9 cellular contexts compared by ENCODE assay signal in genomic region chr9:105842023-105842644, GRCh38.
DNase-seq lines count a peak whose midpoint lies in the region; ATAC-seq and TF ChIP-seq lines count a peak whose summit lies in the region.
"Had no signal": no experiment of that assay in that cellular context is flagged by ENCODE, and none has a peak within 500 bp of the region (broad histone marks: within the 10 kb centered on the region; RNA-seq: fewer than 3 reads in every experiment).

No MANE protein-coding gene starts in this region.

- no peaks in the 10 kb centered on the region for H3K36me3 ChIP-seq in HEK293 (ENCODE audit: control insufficient read depth in 2 of 2, insufficient read depth in 1 of 2, low read length in 2 of 2)
- H3K36me3 ChIP-seq in Peyer's patch = no peaks in the 10 kb centered on the region
- H3K36me3 ChIP-seq: BLaER1 treated with 17β-estradiol and CSF1 and Interleukin-3, amounts not matched to agents 10 nM and 100 nM had no signal

- DNase-seq in NCI-H1417 (lab: John Stamatoyannopoulos, UW) = peak; percentile 18 to 28 (median 27)
- DNase-seq in NCI-H1417 treated with DMSO at 0.1 percent for 48 hours (lab: John Stamatoyannopoulos, UW) = no peak
- peak in 1 of 3 donors; percentile 55 for DNase-seq in Peyer's patch
- DNase-seq in non-pigmented ciliary epithelial cell (ENCODE audit: low read depth) = peak; percentile 9

- no peak for TF ChIP-seq POLR2A in Peyer's patch (IDR thresholded peaks at IDR 0.05)

- H3K9me3 ChIP-seq in HEK293 (ENCODE audit: control insufficient read depth, insufficient read depth, low read depth, low read length) (no peaks in the 10 kb centered on the region), Peyer's patch (no peaks in the 10 kb centered on the region)
- H3K9me3 ChIP-seq: BLaER1 treated with 17β-estradiol and CSF1 and Interleukin-3, amounts not matched to agents 10 nM and 100 nM had no signal

- TF ChIP-seq CTCF in HEK293 (tag by site-specific recombination; IDR thresholded peaks at IDR 0.05) = no peak
- peak; percentile 32 to 82 (median 72) for TF ChIP-seq CTCF in Peyer's patch (IDR thresholded peaks at IDR 0.05)

- H3K27ac ChIP-seq in HEK293 (ENCODE audit: extremely low read depth, low read depth, low read length) (no peak overlapping the region), Peyer's patch (no peak overlapping the region)
- H3K27ac ChIP-seq: BLaER1 treated with 17β-estradiol and CSF1 and Interleukin-3, amounts not matched to agents 10 nM and 100 nM had no signal

- no peaks in the 10 kb centered on the region for H3K27me3 ChIP-seq in Peyer's patch
- H3K27me3 ChIP-seq: BLaER1 treated with 17β-estradiol and CSF1 and Interleukin-3, amounts not matched to agents 10 nM and 100 nM had no signal

- peak; percentile 59 for ATAC-seq in esophagus mucosa
- ATAC-seq in HG03135 (IDR thresholded peaks at IDR 0.05; ENCODE audit: unreplicated experiment) = no peak
- ATAC-seq in HG03196 (IDR thresholded peaks at IDR 0.05; ENCODE audit: unreplicated experiment) = no peak

- H3K4me1 ChIP-seq in HEK293 (ENCODE audit: control insufficient read depth, insufficient read depth, low read length) (no peaks in the 10 kb centered on the region), Peyer's patch (no peaks in the 10 kb centered on the region)
- H3K4me1 ChIP-seq: BLaER1 treated with 17β-estradiol and CSF1 and Interleukin-3, amounts not matched to agents 10 nM and 100 nM had no signal

- H3K4me3 ChIP-seq in HEK293 (ENCODE audit: low read depth, low read length) (no peak overlapping the region), Peyer's patch (no peak overlapping the region)
- H3K4me3 ChIP-seq: BLaER1 treated with 17β-estradiol and CSF1 and Interleukin-3, amounts not matched to agents 10 nM and 100 nM had no signal

- CTCF ChIA-PET in HEK293 (lab: Yijun Ruan, JAX) = interaction anchor here (0.6 to 6.9 kb wide), 32 partner anchors 8 to 1308 kb away, joined by 3 to 104 read pairs (median 4); no protein-coding TSS in a partner anchor

- POLR2A ChIA-PET in HEK293 (lab: Yijun Ruan, JAX) = no interaction called here

TF ChIP-seq in HEK293, 187 proteins besides CTCF, POLR2A, EP300 and RAD21:
- TF ChIP-seq PRDM6 (tag by site-specific recombination; IDR thresholded peaks at IDR 0.05) (no peak), ZNF654 (tag by site-specific recombination; IDR thresholded peaks at IDR 0.05; ENCODE audit: low read depth) (peak; percentile 44)
